34 cellular contexts compared by ENCODE assay signal in the genomic region with DNA sequence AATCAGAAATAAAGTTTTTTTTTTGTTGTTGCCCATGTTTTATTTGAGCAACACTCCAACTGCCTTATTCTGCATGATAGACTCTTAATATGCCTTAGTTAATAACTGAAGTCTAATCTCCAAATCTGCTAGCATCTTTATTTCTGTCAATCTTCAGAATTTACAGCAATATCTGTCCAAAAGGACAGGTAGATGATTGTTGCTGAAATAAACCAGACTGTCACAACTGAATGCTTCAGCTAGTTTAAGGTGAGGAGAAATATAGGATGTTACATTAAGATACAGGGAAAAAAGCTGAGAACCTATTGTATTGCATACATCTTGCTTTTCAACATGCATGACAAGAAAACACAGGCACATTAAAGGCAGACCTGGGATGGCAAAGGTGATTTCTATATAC.
"Had no signal": no experiment of that assay in that cellular context is flagged by ENCODE, and none has a peak within 500 bp of the region (broad histone marks: within the 10 kb centered on the region; RNA-seq: fewer than 3 reads in every experiment).

No MANE protein-coding gene starts in this region.

- H3K27me3 ChIP-seq: MG63 had no signal

- DNase-seq: Karpas-422, Kasumi-1, MG63, MM.1S, MV-4-11, NCI-H1048, NCI-H1092, NCI-H1092 treated with DMSO at 0.1 percent for 48 hours, NCI-H1105, NCI-H1105 treated with DMSO at 0.1 percent for 48 hours, NCI-H1417, NCI-H1417 treated with DMSO at 0.1 percent for 48 hours, NCI-H1436, NCI-H1436 treated with DMSO at 0.1 percent for 48 hours, NCI-H146, NCI-H1694, NCI-H1694 treated with DMSO at 0.1 percent for 48 hours, NCI-H187, NCI-H187 treated with DMSO at 0.1 percent for 48 hours, NCI-H1930, NCI-H2029, NCI-H2029 treated with DMSO at 0.1 percent for 48 hours, NCI-H2081, NCI-H2081 treated with DMSO at 0.1 percent for 48 hours, NCI-H2107, NCI-H2171, NCI-H2171 treated with DMSO at 0.1 percent for 48 hours, NCI-H2227 treated with DMSO at 0.1 percent for 48 hours, NCI-H226, NCI-H345, NCI-H446, NCI-H446 treated with DMSO at 0.1 percent for 48 hours, NCI-H510A had no signal

- H3K4me2 ChIP-seq: KMS-11 had no signal

- H3K9ac ChIP-seq: KMS-11 had no signal

- H3K4me3 ChIP-seq: MG63 had no signal

- H3K36me3 ChIP-seq: MG63 had no signal

- H3K9me3 ChIP-seq: MG63 had no signal

- H3K27ac ChIP-seq: KMS-11 had no signal
